In genomic region chr7:95794917-95795515, GRCh38 we compare ENCODE assay signal across 8 cellular contexts. TPM values are rescaled to one million over a fixed set of nuclear protein-coding genes. Genes with fewer than 3 reads are reported as not detected.
A peak's percentile ranks its signal among the peaks of the same experiment; 100 is the strongest.
DNase-seq lines count a peak whose midpoint lies in the region; ATAC-seq, FAIRE-seq and TF ChIP-seq lines count a peak whose summit lies in the region.

No MANE protein-coding gene starts in this region.

- H3K4me1 ChIP-seq in A549 (no peaks in the 10 kb centered on the region), testis (no peaks in the 10 kb centered on the region), gastrocnemius medialis (no peaks in the 10 kb centered on the region)

- H3K27ac Mint-ChIP-seq in chondrocyte (ENCODE audit: unreplicated experiment) = no peak overlapping the region

- TF ChIP-seq POLR2A in A549 (IDR thresholded peaks at IDR 0.05; ENCODE audit: low read length) (no peak), testis (IDR thresholded peaks at IDR 0.05) (no peak), gastrocnemius medialis (IDR thresholded peaks at IDR 0.05) (no peak)

- FAIRE-seq in A549 (lab: Jason Lieb, UNC) = no peak

- H3K4me1 Mint-ChIP-seq in chondrocyte (ENCODE audit: low read depth) = peaks cover 45% of the 10 kb centered on the region

- peak in 1 of 2 experiments; percentile 26; a peak in 2 of 5 replicates for TF ChIP-seq RAD21 in A549 (conservative IDR thresholded peaks at IDR 0.05 in 1 of 2, IDR thresholded peaks at IDR 0.05 in 1 of 2)

- H3K27me3 Mint-ChIP-seq in chondrocyte (ENCODE audit: low read depth) = no peaks in the 10 kb centered on the region

- no peak overlapping the region for H3K4me3 ChIP-seq in A549
- no peak overlapping the region for H3K4me3 ChIP-seq in testis
- no peak overlapping the region for H3K4me3 ChIP-seq in gastrocnemius medialis

- in situ Hi-C loops in gastrocnemius medialis (cut with MboI; ENCODE audit: low sequenced_read_pairs in 4 of 4) = no loop called here

- DNase-seq in A549 (ENCODE audit: low read depth in 1 of 2, low spot score in 1 of 2) (peak in 1 of 2 experiments; percentile 58), NAMALWA (ENCODE audit: low spot score) (peak; percentile 70), chondrocyte (ENCODE audit: low spot score) (no peak), testis (peak; percentile 28), gastrocnemius medialis (no peak), amygdala (lab: John Stamatoyannopoulos, UW) (no peak)
- DNase-seq in effector CD4-positive, alpha-beta T cell = no peak

- peak; percentile 50 to 81; a peak in 4 of 6 replicates for ATAC-seq in A549
- ATAC-seq in GM18517 (IDR thresholded peaks at IDR 0.05; ENCODE audit: unreplicated experiment) = peak; percentile 77
- ATAC-seq in gastrocnemius medialis = no peak

- CTCF ChIA-PET in A549 (lab: Yijun Ruan, JAX) = interaction anchor here (0.7 to 1.6 kb wide), 3 partner anchors 8 to 35 kb away, joined by 3 to 4 read pairs (median 4); partner anchors contain the start of gene DYNC1I1

- peaks cover 4% of the 10 kb centered on the region; the same call in 1 of the 3 replicates for H3K9me3 ChIP-seq in A549
- H3K9me3 ChIP-seq in testis = no peaks in the 10 kb centered on the region
- no peaks in the 10 kb centered on the region for H3K9me3 ChIP-seq in gastrocnemius medialis

- TF ChIP-seq CTCF in A549 (IDR thresholded peaks at IDR 0.05) (peak; percentile 28), chondrocyte (IDR thresholded peaks at IDR 0.05) (peak; percentile 74), testis (IDR thresholded peaks at IDR 0.05) (peak in 1 of 3 experiments; percentile 61), gastrocnemius medialis (IDR thresholded peaks at IDR 0.05 in 4 of 5, conservative IDR thresholded peaks at IDR 0.05 in 1 of 5) (peak in 1 of 5 experiments; percentile 9)

- POLR2A ChIA-PET in A549 (lab: Yijun Ruan, JAX) = no interaction called here

- 31% methylated on average over 3 of the region's 3 CpGs for WGBS in A549 (ENCODE audit: missing lambda C conversion rate)
- 75 to 82% methylated on average over 3 of the region's 3 CpGs for WGBS in testis, 2 donors

- no peak overlapping the region for H3K4me3 Mint-ChIP-seq in chondrocyte (ENCODE audit: unreplicated experiment)

- H3K36me3 Mint-ChIP-seq in chondrocyte (ENCODE audit: low read depth) = peaks cover 6% of the 10 kb centered on the region

- H3K27me3 ChIP-seq in testis = no peaks in the 10 kb centered on the region
- H3K27me3 ChIP-seq in gastrocnemius medialis = no peaks in the 10 kb centered on the region

- H3K36me3 ChIP-seq in testis (ENCODE audit: low read depth, missing control alignments) (no peaks in the 10 kb centered on the region), gastrocnemius medialis (no peaks in the 10 kb centered on the region)

- peaks cover 9% of the 10 kb centered on the region for H3K9me3 Mint-ChIP-seq in chondrocyte (ENCODE audit: low read depth)

- intact Hi-C loops in testis (cut with DNase I; ENCODE audit: low total_unique reads) = no loop called here
- intact Hi-C loops in gastrocnemius medialis (cut with DNase I; ENCODE audit: low total_unique reads) = no loop called here

- no peak overlapping the region for H3K4me2 ChIP-seq in A549

- H3K27ac ChIP-seq in A549 (no peak overlapping the region), testis (no peak overlapping the region), gastrocnemius medialis (no peak overlapping the region)

- TF ChIP-seq EP300 in A549 (IDR thresholded peaks at IDR 0.05) = no peak

TF ChIP-seq in A549, 52 proteins besides CTCF, POLR2A, EP300 and RAD21:
- TF ChIP-seq NR3C1 (IDR thresholded peaks at IDR 0.05) (no peak), HDAC2 (IDR thresholded peaks at IDR 0.05) (no peak), HES2 (IDR thresholded peaks at IDR 0.05) (no peak), SMC3 (IDR thresholded peaks at IDR 0.05) (peak; percentile 14; the same call in 1 of the 3 replicates), RFX5 (IDR thresholded peaks at IDR 0.05) (no peak), EHMT2 (IDR thresholded peaks at IDR 0.05; ENCODE audit: low read depth) (no peak), HOXB13 (CRISPR knock-in tag; IDR thresholded peaks at IDR 0.05; ENCODE audit: low read depth) (no peak), FOXS1 (CRISPR knock-in tag; IDR thresholded peaks at IDR 0.05) (no peak), PHF8 (IDR thresholded peaks at IDR 0.05; ENCODE audit: borderline replicate concordance, low read depth) (no peak)

RNA-seq across cellular contexts. Expression of gene DYNC1I1, which starts 22.7 kb away (rescaled TPM):
- polyA plus RNA-seq in A549 (2011; rRNA removed) (0.04 TPM in 1 of 2 replicates, not detected in the other), A549 (2017; fragmentation: RNase III; extraction: RNeasy Plus Mini Kit Qiagen cat#74134 plus additional on column Dnase treatment) (not detected in 3 replicates), testis (ENCODE audit: insufficient read depth, low read depth, low replicate concordance) (3.7 TPM)
- polyA plus RNA-seq in A549 (2012; cell fraction: cytosol; rRNA removed) = 0.04 TPM in 1 of 2 replicates, not detected in the other
- not detected in 2 replicates for polyA plus RNA-seq in A549 (2012; cell fraction: nucleus; rRNA removed)
- 0.08 TPM in 1 of 2 replicates, not detected in the other for polyA minus RNA-seq in A549 (2011; rRNA and poly(A)+ RNA removed)
- total RNA-seq in chondrocyte (17.4 to 80.2 TPM (median 21.0 TPM) in 3 replicates), testis (1 to 10 TPM; 5.0 to 7.1 TPM), gastrocnemius medialis (10 to 100 TPM in 2 of 4 donors, 1 to 10 TPM in 2; 7.8 to 21.3 (median 11.6) TPM)

Comparison
In these comparisons a context has a peak if more than half of its experiments do, and no peak if none do; other contexts are left out.
1. ATAC-seq: peak in A549 (2 of 2) and GM18517 (single experiment); none in gastrocnemius medialis (0 of 2).
2. DNase-seq: peak in NAMALWA (single experiment) and testis (single experiment); none in chondrocyte (single experiment), gastrocnemius medialis (0 of 2), effector CD4-positive, alpha-beta T cell (single experiment) and amygdala (0 of 56).